Comparison of ENCODE assay signal across 1 cellular context in the genomic region with DNA sequence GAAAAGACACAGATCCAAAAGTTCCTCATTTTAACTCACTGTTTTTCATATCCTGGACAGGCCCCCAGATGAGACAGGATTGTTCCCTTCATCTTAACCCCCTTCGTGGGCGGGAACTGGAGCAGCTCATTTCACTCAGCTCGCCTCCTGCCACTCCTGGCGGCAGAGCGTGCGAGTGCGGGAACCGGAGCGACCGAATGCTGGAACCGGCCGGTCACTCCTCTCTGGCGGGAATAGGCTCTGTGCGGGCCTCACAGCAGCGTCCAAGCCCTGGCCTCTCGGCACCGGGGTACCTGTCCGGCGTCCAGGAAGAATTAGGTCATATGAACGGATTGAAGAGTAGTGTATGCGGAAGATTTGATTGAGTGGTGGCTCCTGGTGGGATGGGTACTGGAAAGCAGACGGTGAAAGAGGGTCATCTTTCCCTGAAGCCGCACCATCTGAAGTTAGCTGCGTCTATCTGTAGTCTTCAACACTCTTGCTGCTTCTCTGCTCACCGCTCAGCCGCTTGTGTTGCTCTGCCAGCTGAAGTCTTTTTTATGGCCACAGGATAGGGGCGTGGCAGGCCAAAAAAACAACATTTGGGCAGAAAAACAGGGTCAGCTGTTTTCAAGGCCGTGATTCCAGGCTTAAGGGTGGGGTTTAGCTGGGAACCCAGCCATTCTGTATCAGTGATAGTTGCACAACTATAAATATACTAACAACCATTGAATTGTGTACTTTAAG.
TF ChIP-seq lines count a peak whose summit lies in the region.

No MANE protein-coding gene starts in this region.

TF ChIP-seq in H1, 55 proteins besides CTCF, POLR2A, EP300 and RAD21 (continued from another document):
- peak; percentile 28; the same call in 1 of the 2 replicates for TF ChIP-seq TAF1 (IDR thresholded peaks at IDR 0.05; ENCODE audit: low read depth, low read length)
- TF ChIP-seq, protein P1, sequence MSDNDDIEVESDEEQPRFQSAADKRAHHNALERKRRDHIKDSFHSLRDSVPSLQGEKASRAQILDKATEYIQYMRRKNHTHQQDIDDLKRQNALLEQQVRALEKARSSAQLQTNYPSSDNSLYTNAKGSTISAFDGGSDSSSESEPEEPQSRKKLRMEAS (IDR thresholded peaks at IDR 0.05): peak; percentile 94
- TF ChIP-seq CHD2 (IDR thresholded peaks at IDR 0.05; ENCODE audit: low read length): 0 out of 2 replicates have a peak, but pooled peaks have one; percentile 10
- TF ChIP-seq SP1 (IDR thresholded peaks at IDR 0.05; ENCODE audit: low read depth, low read length): 0 out of 2 replicates have a peak, but pooled peaks have one; percentile 2
- 0 out of 2 replicates have a peak, but pooled peaks have one; percentile 39 for TF ChIP-seq GABPA (IDR thresholded peaks at IDR 0.05; ENCODE audit: borderline replicate concordance, insufficient read depth, low read length)
- no peak for TF ChIP-seq CEBPB (IDR thresholded peaks at IDR 0.05; ENCODE audit: low read depth, low read length)
- no peak for TF ChIP-seq HDAC6 (IDR thresholded peaks at IDR 0.05; ENCODE audit: low read depth, low read length)
- TF ChIP-seq RBBP5 (IDR thresholded peaks at IDR 0.05; ENCODE audit: borderline replicate concordance, low read depth, low read length): 0 out of 2 replicates have a peak, but pooled peaks have one; percentile 40
- 0 out of 2 replicates have a peak, but pooled peaks have one; percentile 24 for TF ChIP-seq SUZ12 (IDR thresholded peaks at IDR 0.05; ENCODE audit: low read length)
- TF ChIP-seq HDAC2 (IDR thresholded peaks at IDR 0.05; ENCODE audit: borderline replicate concordance in 1 of 2, low read depth in 2 of 2, low read length in 2 of 2): 0 out of 4 replicates have a peak, but pooled peaks of 1 of the 2 experiments have one; percentile 38
- no peak for TF ChIP-seq RXRA (IDR thresholded peaks at IDR 0.05; ENCODE audit: insufficient read depth, low read depth, low read length)
- TF ChIP-seq NRF1 (IDR thresholded peaks at IDR 0.05; ENCODE audit: low read depth, low read length): no peak
